In the genomic region with DNA sequence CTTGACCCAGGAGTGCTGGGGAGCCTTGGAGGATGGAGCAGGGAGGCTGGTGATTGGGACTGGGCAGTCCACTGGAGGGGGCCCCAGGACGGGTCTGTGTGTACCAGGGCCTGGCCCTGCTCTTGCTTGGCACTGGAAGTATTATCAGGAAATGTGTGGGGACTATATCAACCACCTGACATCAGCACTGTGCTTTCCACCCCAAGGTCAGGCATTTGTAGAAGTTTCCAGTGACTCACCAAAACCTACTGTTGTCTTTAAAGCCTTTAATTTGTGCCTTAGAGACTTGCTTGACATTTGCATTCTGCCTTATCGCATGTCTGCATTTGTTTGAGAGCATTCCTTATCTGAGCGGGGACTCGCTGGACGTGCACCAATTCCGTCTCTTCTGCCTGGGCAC, we compare ENCODE assay signal across 1 cellular context.
TF ChIP-seq lines count a peak whose summit lies in the region.

No MANE protein-coding gene starts in this region.

TF ChIP-seq in K562, 482 proteins besides CTCF, POLR2A, EP300 and RAD21 (continued from another document):
- TF ChIP-seq NRF1 (conservative IDR thresholded peaks at IDR 0.05 in 1 of 2, IDR thresholded peaks at IDR 0.05 in 1 of 2): no peak
